Comparison of ENCODE assay signal across 1 cellular context in the genomic region with DNA sequence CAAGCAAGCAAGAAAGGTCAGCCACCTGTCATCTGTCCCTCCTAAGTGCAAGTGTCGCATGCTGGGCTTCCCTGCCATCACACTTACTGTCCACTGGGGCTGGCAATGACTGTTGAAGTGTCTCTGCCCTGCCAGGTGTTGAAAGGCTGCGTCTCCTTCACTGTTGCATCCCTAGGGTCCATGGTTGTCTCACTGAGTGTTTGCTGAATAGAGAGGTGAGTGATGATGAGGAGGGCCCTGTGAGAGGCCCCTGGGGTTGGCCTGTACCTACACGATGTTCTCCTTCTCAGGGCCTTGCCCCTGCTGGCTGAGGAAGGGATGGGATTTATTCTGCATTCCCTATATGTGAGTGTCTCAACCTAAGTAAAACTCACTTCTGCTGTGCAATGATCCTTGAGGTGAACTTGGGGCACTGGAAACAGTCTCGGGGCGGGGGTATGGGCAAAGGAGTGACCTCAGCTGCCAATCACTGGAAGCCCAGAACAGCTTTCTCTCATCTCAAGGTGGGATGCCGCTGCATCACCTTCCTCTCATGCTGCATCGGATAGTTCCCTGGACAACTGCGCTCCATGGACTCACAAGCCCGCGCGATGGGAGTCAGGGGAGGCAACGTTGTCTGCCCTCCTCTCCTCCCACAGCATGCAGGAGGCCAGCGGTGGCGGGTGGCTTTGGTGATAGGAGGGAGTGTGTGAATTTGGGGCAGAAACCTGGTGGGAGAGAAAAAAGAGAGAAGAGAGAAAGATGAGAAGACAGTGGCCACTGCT.
TF ChIP-seq lines count a peak whose summit lies in the region.

No MANE protein-coding gene starts in this region.

TF ChIP-seq in K562, 482 proteins besides CTCF, POLR2A, EP300 and RAD21:
- TF ChIP-seq NFXL1 (CRISPR knock-in tag; IDR thresholded peaks at IDR 0.05) (no peak), ZNF695 (CRISPR knock-in tag; IDR thresholded peaks at IDR 0.05) (no peak), ATF7 (IDR thresholded peaks at IDR 0.05) (no peak), ZNF197 (CRISPR knock-in tag; IDR thresholded peaks at IDR 0.05; ENCODE audit: low read depth) (no peak)
- TF ChIP-seq, protein P1, sequence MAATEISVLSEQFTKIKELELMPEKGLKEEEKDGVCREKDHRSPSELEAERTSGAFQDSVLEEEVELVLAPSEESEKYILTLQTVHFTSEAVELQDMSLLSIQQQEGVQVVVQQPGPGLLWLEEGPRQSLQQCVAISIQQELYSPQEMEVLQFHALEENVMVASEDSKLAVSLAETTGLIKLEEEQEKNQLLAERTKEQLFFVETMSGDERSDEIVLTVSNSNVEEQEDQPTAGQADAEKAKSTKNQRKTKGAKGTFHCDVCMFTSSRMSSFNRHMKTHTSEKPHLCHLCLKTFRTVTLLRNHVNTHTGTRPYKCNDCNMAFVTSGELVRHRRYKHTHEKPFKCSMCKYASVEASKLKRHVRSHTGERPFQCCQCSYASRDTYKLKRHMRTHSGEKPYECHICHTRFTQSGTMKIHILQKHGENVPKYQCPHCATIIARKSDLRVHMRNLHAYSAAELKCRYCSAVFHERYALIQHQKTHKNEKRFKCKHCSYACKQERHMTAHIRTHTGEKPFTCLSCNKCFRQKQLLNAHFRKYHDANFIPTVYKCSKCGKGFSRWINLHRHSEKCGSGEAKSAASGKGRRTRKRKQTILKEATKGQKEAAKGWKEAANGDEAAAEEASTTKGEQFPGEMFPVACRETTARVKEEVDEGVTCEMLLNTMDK (IDR thresholded peaks at IDR 0.05; ENCODE audit: borderline replicate concordance, insufficient read depth, low read depth, low read length, poor library complexity, severe bottlenecking) = no peak
- TF ChIP-seq, protein P2, sequence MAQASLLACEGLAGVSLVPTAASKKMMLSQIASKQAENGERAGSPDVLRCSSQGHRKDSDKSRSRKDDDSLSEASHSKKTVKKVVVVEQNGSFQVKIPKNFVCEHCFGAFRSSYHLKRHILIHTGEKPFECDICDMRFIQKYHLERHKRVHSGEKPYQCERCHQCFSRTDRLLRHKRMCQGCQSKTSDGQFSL (CRISPR knock-in tag; IDR thresholded peaks at IDR 0.05) = no peak
- TF ChIP-seq, protein P2 (tag; IDR thresholded peaks at IDR 0.05) = no peak
